In genomic region chr3:50515565-50516047, GRCh38 we compare ENCODE assay signal across 8 cellular contexts. TPM values are rescaled to one million over a fixed set of nuclear protein-coding genes. Genes with fewer than 3 reads are reported as not detected.
DNase-seq lines count a peak whose midpoint lies in the region; ATAC-seq and TF ChIP-seq lines count a peak whose summit lies in the region.

No MANE protein-coding gene starts in this region.

- 8% methylated on average over 12 of the region's 13 CpGs for WGBS in smooth muscle cell (ENCODE audit: low lambda C conversion rate)

- TF ChIP-seq CTCF in smooth muscle cell (IDR thresholded peaks at IDR 0.05; ENCODE audit: borderline replicate concordance, insufficient read depth, poor library complexity, severe bottlenecking): no peak

- H3K27ac Mint-ChIP-seq in IgD-negative memory B cell: peak overlapping the region in 2 of 3 donors; percentile 28 to 93
- no peak overlapping the region for H3K27ac Mint-ChIP-seq in T-helper 17 cell

- H3K9ac ChIP-seq in iPS-15b (ENCODE audit: low read depth, low read length): no peak overlapping the region
- H3K9ac ChIP-seq in smooth muscle cell (ENCODE audit: low read depth): no peak overlapping the region

- peak overlapping the region; percentile 40 to 83 (median 60) for H3K4me3 Mint-ChIP-seq in IgD-negative memory B cell
- H3K4me3 Mint-ChIP-seq in T-helper 17 cell: no peak overlapping the region

- H3K4me1 ChIP-seq in iPS-15b (ENCODE audit: control insufficient read depth, insufficient read depth, low read length) (peaks cover 33% of the 10 kb centered on the region), smooth muscle cell (ENCODE audit: low read depth) (peaks cover 25% of the 10 kb centered on the region)

- H3K27ac ChIP-seq in smooth muscle cell (ENCODE audit: low read depth): no peak overlapping the region

- peaks cover 5 to 13% (median 9%) of the 10 kb centered on the region in 3 donors for H3K4me1 Mint-ChIP-seq in IgD-negative memory B cell
- H3K4me1 Mint-ChIP-seq in T-helper 17 cell: peaks cover 10% of the 10 kb centered on the region

- H3K9me3 ChIP-seq in T-helper 17 cell (ENCODE audit: control insufficient read depth, low read length, poor library complexity, severe bottlenecking): no peaks in the 10 kb centered on the region
- no peaks in the 10 kb centered on the region for H3K9me3 ChIP-seq in iPS-15b (ENCODE audit: control insufficient read depth, insufficient read depth, low read length)
- no peaks in the 10 kb centered on the region for H3K9me3 ChIP-seq in smooth muscle cell (replicated peaks; ENCODE audit: low read depth)

- H3K36me3 ChIP-seq in iPS-15b (ENCODE audit: control insufficient read depth, insufficient read depth, low read length): no peaks in the 10 kb centered on the region
- H3K36me3 ChIP-seq in smooth muscle cell (ENCODE audit: low read depth): no peaks in the 10 kb centered on the region

- no peaks in the 10 kb centered on the region for H3F3A ChIP-seq in smooth muscle cell (ENCODE audit: low read depth)

- peak overlapping the region; percentile 85 for H3K4me2 ChIP-seq in smooth muscle cell

- H2AFZ ChIP-seq in smooth muscle cell (ENCODE audit: low read depth): peak overlapping the region; percentile 56

- DNase-seq in T-helper 17 cell (no peak), smooth muscle cell (lab: John Stamatoyannopoulos, UW; ENCODE audit: unreplicated experiment) (peak; percentile 20), GM19240 (ENCODE audit: insufficient read length, low spot score) (no peak)

- peaks cover 1% of the 10 kb centered on the region for H3K27me3 Mint-ChIP-seq in IgD-negative memory B cell
- H3K27me3 Mint-ChIP-seq in T-helper 17 cell: peaks cover 8% of the 10 kb centered on the region

- no peaks in the 10 kb centered on the region for H4K20me1 ChIP-seq in smooth muscle cell (ENCODE audit: low read depth)

- H3K4me3 ChIP-seq in iPS-15b (ENCODE audit: low read depth, low read length) (peak overlapping the region; percentile 35), smooth muscle cell (peak overlapping the region; percentile 25)

- no peaks in the 10 kb centered on the region for H3K79me2 ChIP-seq in smooth muscle cell (ENCODE audit: low read depth)

- H3K36me3 Mint-ChIP-seq in IgD-negative memory B cell: no peaks in the 10 kb centered on the region
- H3K36me3 Mint-ChIP-seq in T-helper 17 cell (ENCODE audit: low read depth): no peaks in the 10 kb centered on the region

- H3K27me3 ChIP-seq in iPS-15b (ENCODE audit: control insufficient read depth, insufficient read depth, low read length) (peaks cover 2% of the 10 kb centered on the region), smooth muscle cell (ENCODE audit: low read depth) (no peaks in the 10 kb centered on the region)

- H3K9me3 Mint-ChIP-seq in IgD-negative memory B cell: no peaks in the 10 kb centered on the region

- peak; percentile 58 for ATAC-seq in T-helper 17 cell
- no peak for ATAC-seq in GM21825 (IDR thresholded peaks at IDR 0.05; ENCODE audit: unreplicated experiment)
- ATAC-seq in GM18870 (IDR thresholded peaks at IDR 0.05; ENCODE audit: unreplicated experiment): no peak
- ATAC-seq in HG02973 (IDR thresholded peaks at IDR 0.05; ENCODE audit: unreplicated experiment): no peak

RNA-seq across cellular contexts. Expression of gene CACNA2D2, which starts 12.2 kb away (rescaled TPM):
- 0.11 TPM for polyA plus RNA-seq in IgD-negative memory B cell
- 1 to 10 TPM; 2.2 to 3.5 TPM for total RNA-seq in T-helper 17 cell
- 0.27 and 0.31 TPM in 2 replicates for total RNA-seq in smooth muscle cell
- 0.51 and 0.58 TPM in 2 replicates for polyA plus RNA-seq in smooth muscle cell

RNA-seq across cellular contexts. Expression of gene C3orf18, which starts 51.9 kb away (rescaled TPM):
- 7.9 TPM for polyA plus RNA-seq in IgD-negative memory B cell
- total RNA-seq in T-helper 17 cell: 10 to 100 TPM; 15.0 to 17.1 TPM
- total RNA-seq in smooth muscle cell: 6.6 and 8.7 TPM in 2 replicates
- 18.9 and 20.0 TPM in 2 replicates for polyA plus RNA-seq in smooth muscle cell

RNA-seq across cellular contexts. Expression of gene HEMK1, which starts 53.7 kb away (rescaled TPM):
- polyA plus RNA-seq in IgD-negative memory B cell: 30.5 TPM
- total RNA-seq in T-helper 17 cell: 10 to 100 TPM; 22.7 to 25.1 TPM
- 6.5 and 15.3 TPM in 2 replicates for total RNA-seq in smooth muscle cell
- 26.4 and 28.3 TPM in 2 replicates for polyA plus RNA-seq in smooth muscle cell
